Comparison of ENCODE assay signal across 16 cellular contexts in genomic region chr3:125353128-125353527, GRCh38.
"Had no signal": no experiment of that assay in that cellular context is flagged by ENCODE, and none has a peak within 500 bp of the region (broad histone marks: within the 10 kb centered on the region; RNA-seq: fewer than 3 reads in every experiment).

No MANE protein-coding gene starts in this region.

- H3K4me3 Mint-ChIP-seq: activated B cell treated with CpG ODN at 0.5 μM for 24 hours; activated T-helper 1 cell treated with anti-CD3 and anti-CD28 coated beads, Interleukin-12 subunit alpha, Interleukin-12 subunit beta, Interleukin-2, Interleukin-4 antibody, amounts not matched to agents 30 ng/mL and 10 ng/mL and 1 ng/mL, durations not matched to agents 14 hours and 24 hours and 36 hours; stimulated activated naive B cell treated with anti-CD40 and anti-IgM and Interleukin-4, amounts not matched to agents 10 μg/mL and 1 μg/mL and 100 μg/mL, for 72 hours; type B pancreatic cell had no signal

- ATAC-seq: left colon; naive thymus-derived CD8-positive, alpha-beta T cell; right cardiac atrium; stimulated activated naive B cell treated with anti-CD40 and anti-IgM and Interleukin-4, amounts not matched to agents 10 μg/mL and 1 μg/mL and 100 μg/mL, for 72 hours; T-cell had no signal

- H3K27ac ChIP-seq: esophagus muscularis mucosa had no signal

- FAIRE-seq: endometrium had no signal

- H3K9me3 Mint-ChIP-seq: T-cell, type B pancreatic cell had no signal

- H3K27ac Mint-ChIP-seq: activated B cell treated with CpG ODN at 0.5 μM for 24 hours; activated T-helper 1 cell treated with anti-CD3 and anti-CD28 coated beads, Interleukin-12 subunit alpha, Interleukin-12 subunit beta, Interleukin-2, Interleukin-4 antibody, amounts not matched to agents 30 ng/mL and 10 ng/mL and 1 ng/mL, durations not matched to agents 14 hours and 24 hours and 36 hours; stimulated activated naive B cell treated with anti-CD40 and anti-IgM and Interleukin-4, amounts not matched to agents 10 μg/mL and 1 μg/mL and 100 μg/mL, for 72 hours; T-cell; type B pancreatic cell had no signal

- H3K27me3 ChIP-seq: esophagus muscularis mucosa had no signal

- H3K9me3 ChIP-seq: esophagus muscularis mucosa had no signal

- DNase-seq: activated B cell treated with CpG ODN at 0.5 μM for 24 hours; activated CD4-positive, alpha-beta T cell treated with anti-CD3 and anti-CD28 coated beads, Interleukin-2, amount 50 U/mL, for 1 hour; activated naive CD4-positive, alpha-beta T cell treated with anti-CD3 and anti-CD28 coated beads, Interleukin-2, amount 50 U/mL, for 16 hours; anterior cingulate cortex; cerebellar nuclear complex; left colon; naive thymus-derived CD8-positive, alpha-beta T cell; nucleus accumbens; right cardiac atrium; stimulated activated naive B cell treated with anti-CD40 and anti-IgM and Interleukin-4, amounts not matched to agents 10 μg/mL and 1 μg/mL and 100 μg/mL, for 72 hours; T-cell had no signal

- H3K4me3 ChIP-seq: esophagus muscularis mucosa had no signal

- H3K27me3 Mint-ChIP-seq: activated B cell treated with CpG ODN at 0.5 μM for 24 hours; naive thymus-derived CD8-positive, alpha-beta T cell; progenitor cell of endocrine pancreas; stimulated activated naive B cell treated with anti-CD40 and anti-IgM and Interleukin-4, amounts not matched to agents 10 μg/mL and 1 μg/mL and 100 μg/mL, for 72 hours; T-cell; type B pancreatic cell had no signal

- H3K36me3 ChIP-seq: esophagus muscularis mucosa had no signal
